In genomic region chr12:63090716-63091115, GRCh38 we compare ENCODE assay signal across 23 cellular contexts.
"Had no signal": no experiment of that assay in that cellular context is flagged by ENCODE, and none has a peak within 500 bp of the region (broad histone marks: within the 10 kb centered on the region; RNA-seq: fewer than 3 reads in every experiment).

No MANE protein-coding gene starts in this region.

- DNase-seq: colonic mucosa; dermis blood vessel endothelial cell; gastrocnemius medialis; heart left ventricle; hippocampal formation; left cardiac atrium; left lung; mesenchymal stem cell; naive thymus-derived CD4-positive, alpha-beta T cell; nephron progenitor cell; stimulated activated CD4-positive, alpha-beta T cell treated with anti-CD3 and anti-CD28 coated beads, Interleukin-2, amount 100 ng/mL, for 24 hours; stimulated activated CD4-positive, alpha-beta T cell treated with anti-CD3 and anti-CD28 coated beads, Interleukin-4, amount 100 ng/mL, for 24 hours; stimulated activated naive CD4-positive, alpha-beta T cell treated with Interleukin-2 at 50 U/mL for 16 hours; stomach; thyroid gland; trophoblast cell had no signal

- H3K9me3 ChIP-seq: colonic mucosa, gastrocnemius medialis, heart left ventricle, left lung, neutrophil, prostate gland, right atrium auricular region, stomach, thyroid gland had no signal

- H3K27me3 ChIP-seq: colonic mucosa, gastrocnemius medialis, neutrophil, right atrium auricular region, stomach, thyroid gland had no signal

- H3K4me3 ChIP-seq: colonic mucosa, gastrocnemius medialis, heart left ventricle, left lung, prostate gland, right atrium auricular region, smooth muscle cell, stomach, thyroid gland had no signal

- H3K36me3 ChIP-seq: colonic mucosa, gastrocnemius medialis, heart left ventricle, left lung, neutrophil, prostate gland, right atrium auricular region, stomach, thyroid gland had no signal

- H3K27ac ChIP-seq: colonic mucosa, gastrocnemius medialis, heart left ventricle, left lung, neutrophil, parathyroid adenoma, prostate gland, right atrium auricular region, stomach, thyroid gland had no signal

- H3K4me2 ChIP-seq: smooth muscle cell had no signal

- ATAC-seq: gastrocnemius medialis; heart left ventricle; left cardiac atrium; left lung; naive thymus-derived CD4-positive, alpha-beta T cell; sciatic nerve; stimulated activated effector memory CD8-positive, alpha-beta T cell treated with anti-CD3 and anti-CD28 coated beads, Interleukin-12 subunit alpha, Interleukin-12 subunit beta, amount 100 ng/mL, for 72 hours had no signal

- H3K9ac ChIP-seq: parathyroid adenoma had no signal

- H2AFZ ChIP-seq: parathyroid adenoma had no signal

- H3K4me1 ChIP-seq: colonic mucosa, gastrocnemius medialis, left lung, parathyroid adenoma, prostate gland, right atrium auricular region had no signal
